ENCODE assay signal across 8 cellular contexts in the genomic region with DNA sequence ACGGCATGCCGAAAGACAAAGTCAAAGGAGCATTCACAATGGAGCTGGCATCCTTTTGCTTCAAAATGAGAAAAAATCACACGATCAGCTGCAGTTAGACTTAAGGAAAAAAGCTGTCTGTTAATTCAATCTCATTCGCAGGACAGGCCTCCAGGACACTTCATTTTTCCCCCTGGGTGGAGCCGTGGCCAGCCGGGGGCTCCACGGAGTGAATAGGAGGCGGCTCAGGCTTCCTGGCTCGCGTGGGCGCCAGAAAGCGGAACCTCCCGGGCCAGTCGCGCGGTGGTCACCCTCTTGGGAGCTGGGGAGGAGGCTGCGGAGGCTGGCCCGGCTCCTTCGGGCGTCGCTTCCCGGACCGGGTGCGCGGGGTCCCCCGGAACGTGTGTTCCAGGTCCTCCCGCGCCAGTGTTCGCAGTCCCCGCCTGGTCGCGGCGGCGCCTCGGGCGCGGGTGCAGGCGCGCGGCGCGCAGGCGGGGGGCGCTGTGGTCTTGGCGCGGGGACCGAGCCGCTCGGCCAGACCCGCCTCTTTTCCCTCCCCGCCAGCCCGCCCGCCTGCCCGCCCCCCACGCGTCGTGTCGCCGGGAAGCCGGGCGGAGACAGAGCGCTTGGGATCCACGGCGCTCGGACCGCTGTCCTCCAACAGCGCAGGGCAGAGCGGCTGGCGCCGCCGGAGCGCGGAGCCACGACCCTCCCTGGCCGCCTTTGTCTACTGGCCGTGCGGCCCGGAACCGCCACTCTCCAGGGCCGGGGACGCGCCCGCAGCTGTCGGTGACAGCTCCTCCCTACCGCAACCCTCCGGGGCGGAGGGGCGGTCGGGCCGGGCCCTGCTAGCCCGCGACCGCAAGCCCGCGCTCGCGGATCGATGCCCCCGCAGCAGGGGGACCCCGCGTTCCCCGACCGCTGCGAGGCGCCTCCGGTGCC. TPM values are rescaled to one million over a fixed set of nuclear protein-coding genes. Genes with fewer than 3 reads are reported as not detected.
A peak's percentile ranks its signal among the peaks of the same experiment; 100 is the strongest.
DNase-seq lines count a peak whose midpoint lies in the region; ATAC-seq and TF ChIP-seq lines count a peak whose summit lies in the region.

RHOU (plus strand) TSS at position 599 of the 921 bp plus-strand sequence; CDS start at position 863, 264 bp downstream.

- H3K27ac ChIP-seq in caudate nucleus (ENCODE audit: low read depth, low read length) (peak within 1 kb of the TSS; percentile 93), spleen (peak within 1 kb of the TSS; percentile 80 to 94 (median 91))

- intact Hi-C loops in spleen (cut with DNase I; ENCODE audit: low total_unique reads) = loop anchor here (5.0 kb wide), 1 partner anchor 487 kb away; no protein-coding TSS in a partner anchor

- TF ChIP-seq POLR2A in spleen (IDR thresholded peaks at IDR 0.05) = peak in 1 of 3 donors; percentile 50

- peaks cover 0 to 26% (median 0%) of the 10 kb centered on the region in 6 donors for H3K36me3 ChIP-seq in spleen

- ATAC-seq in GM19463 (IDR thresholded peaks at IDR 0.05; ENCODE audit: unreplicated experiment) (peak; percentile 79), GM19328 (IDR thresholded peaks at IDR 0.05; ENCODE audit: unreplicated experiment) (no peak)

- TF ChIP-seq CTCF in WI38 (IDR thresholded peaks at IDR 0.05; ENCODE audit: low read depth, low read length) = no peak
- TF ChIP-seq CTCF in spleen (IDR thresholded peaks at IDR 0.05 in 8 of 11, conservative IDR thresholded peaks at IDR 0.05 in 3 of 11) = peak in 10 of 11 experiments; percentile 5 to 95 (median 83)

- H3K9me3 ChIP-seq in spleen = no peaks in the 10 kb centered on the region

- DNase-seq in AML-193 (lab: John Stamatoyannopoulos, UW) (peak; percentile 78 to 79), NCI-H1105 treated with DMSO at 0.1 percent for 48 hours (lab: John Stamatoyannopoulos, UW) (peak; percentile 37), caudate nucleus (lab: John Stamatoyannopoulos, UW) (peak in 56 of 61 donors; percentile 2 to 92 (median 76)), iris pigment epithelial cell (ENCODE audit: low read depth) (peak; percentile 47), spleen (peak; percentile 93)

- H3K27me3 ChIP-seq in spleen (replicated peaks in 1 of 7) = peaks cover 0 to 41% (median 10%) of the 10 kb centered on the region in 7 donors

- H3K4me3 ChIP-seq in WI38 (ENCODE audit: low read depth, low read length) = peak within 1 kb of the TSS; percentile 58
- H3K4me3 ChIP-seq in spleen = peak within 1 kb of the TSS; percentile 54 to 82 (median 70)

- H3K4me1 ChIP-seq in spleen = peaks cover 9 to 59% (median 34%) of the 10 kb centered on the region in 6 donors

- WGBS in spleen, 5 donors = 1 to 4% (median 1%) methylated on average over 8 to 107 of the region's 107 CpGs

RNA-seq across cellular contexts. Expression of gene RHOU, which starts in this region (rescaled TPM):
- 10 to 100 TPM; 18.9 to 55.7 (median 41.1) TPM for total RNA-seq in spleen
- 10 to 100 TPM in 1 of 3 donors, 1 to 10 TPM in 2; 5.7 to 13.5 (median 6.2) TPM for polyA plus RNA-seq in spleen

Comparison
In these comparisons a context has a peak if more than half of its experiments do, and no peak if none do; other contexts are left out.
1. DNase-seq: peak in every context shown above with its lines; median percentile 93 in spleen; 78 in AML-193; 76 in caudate nucleus; 47 in iris pigment epithelial cell; 37 in NCI-H1105 treated with DMSO at 0.1 percent for 48 hours.